Comparison of ENCODE assay signal across 4 cellular contexts in the genomic region with DNA sequence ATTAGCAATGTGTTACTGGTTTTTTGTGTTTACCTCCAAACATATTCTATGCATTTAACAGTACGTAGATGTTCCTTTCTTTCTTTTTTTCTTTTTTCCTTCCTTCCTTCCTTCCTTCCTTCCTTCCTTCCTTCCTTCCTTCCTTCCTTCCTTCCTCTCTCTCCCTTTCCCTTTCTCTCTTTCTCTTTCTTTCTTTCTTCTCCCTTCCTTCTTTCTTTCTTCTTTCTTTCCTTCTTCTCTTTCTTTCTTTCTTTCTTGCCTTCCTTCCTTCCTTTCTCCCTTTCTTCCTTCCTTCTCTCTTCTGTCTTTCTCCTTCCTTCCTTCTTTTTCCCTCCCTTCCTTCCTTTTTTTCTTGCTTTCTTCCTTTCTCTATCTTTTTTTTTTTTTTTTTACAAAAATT.
A peak's percentile ranks its signal among the peaks of the same experiment; 100 is the strongest.
TF ChIP-seq lines count a peak whose summit lies in the region.

No MANE protein-coding gene starts in this region.

TF ChIP-seq in SK-N-SH, 30 proteins besides CTCF, POLR2A, EP300 and RAD21 (continued from another document):
- TF ChIP-seq, protein P1, sequence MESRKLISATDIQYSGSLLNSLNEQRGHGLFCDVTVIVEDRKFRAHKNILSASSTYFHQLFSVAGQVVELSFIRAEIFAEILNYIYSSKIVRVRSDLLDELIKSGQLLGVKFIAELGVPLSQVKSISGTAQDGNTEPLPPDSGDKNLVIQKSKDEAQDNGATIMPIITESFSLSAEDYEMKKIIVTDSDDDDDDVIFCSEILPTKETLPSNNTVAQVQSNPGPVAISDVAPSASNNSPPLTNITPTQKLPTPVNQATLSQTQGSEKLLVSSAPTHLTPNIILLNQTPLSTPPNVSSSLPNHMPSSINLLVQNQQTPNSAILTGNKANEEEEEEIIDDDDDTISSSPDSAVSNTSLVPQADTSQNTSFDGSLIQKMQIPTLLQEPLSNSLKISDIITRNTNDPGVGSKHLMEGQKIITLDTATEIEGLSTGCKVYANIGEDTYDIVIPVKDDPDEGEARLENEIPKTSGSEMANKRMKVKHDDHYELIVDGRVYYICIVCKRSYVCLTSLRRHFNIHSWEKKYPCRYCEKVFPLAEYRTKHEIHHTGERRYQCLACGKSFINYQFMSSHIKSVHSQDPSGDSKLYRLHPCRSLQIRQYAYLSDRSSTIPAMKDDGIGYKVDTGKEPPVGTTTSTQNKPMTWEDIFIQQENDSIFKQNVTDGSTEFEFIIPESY (IDR thresholded peaks at IDR 0.05; ENCODE audit: borderline replicate concordance, low read depth), result no peak
- no peak for TF ChIP-seq TAF1 (IDR thresholded peaks at IDR 0.05; ENCODE audit: borderline replicate concordance, low read depth, low read length)
- no peak for TF ChIP-seq GABPA (IDR thresholded peaks at IDR 0.05; ENCODE audit: low read depth)
- no peak for TF ChIP-seq EZH2phosphoT487 (IDR thresholded peaks at IDR 0.05; ENCODE audit: borderline replicate concordance, low read depth)
- no peak for TF ChIP-seq SIN3A (IDR thresholded peaks at IDR 0.05; ENCODE audit: borderline replicate concordance, low read depth, low read length)
- TF ChIP-seq, protein P2, sequence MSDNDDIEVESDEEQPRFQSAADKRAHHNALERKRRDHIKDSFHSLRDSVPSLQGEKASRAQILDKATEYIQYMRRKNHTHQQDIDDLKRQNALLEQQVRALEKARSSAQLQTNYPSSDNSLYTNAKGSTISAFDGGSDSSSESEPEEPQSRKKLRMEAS (IDR thresholded peaks at IDR 0.05; ENCODE audit: low read depth), result no peak
- TF ChIP-seq RCOR1 (IDR thresholded peaks at IDR 0.05; ENCODE audit: low read length), result no peak
- TF ChIP-seq RXRA (IDR thresholded peaks at IDR 0.05; ENCODE audit: borderline replicate concordance, low read depth), result no peak
- TF ChIP-seq, protein P3, sequence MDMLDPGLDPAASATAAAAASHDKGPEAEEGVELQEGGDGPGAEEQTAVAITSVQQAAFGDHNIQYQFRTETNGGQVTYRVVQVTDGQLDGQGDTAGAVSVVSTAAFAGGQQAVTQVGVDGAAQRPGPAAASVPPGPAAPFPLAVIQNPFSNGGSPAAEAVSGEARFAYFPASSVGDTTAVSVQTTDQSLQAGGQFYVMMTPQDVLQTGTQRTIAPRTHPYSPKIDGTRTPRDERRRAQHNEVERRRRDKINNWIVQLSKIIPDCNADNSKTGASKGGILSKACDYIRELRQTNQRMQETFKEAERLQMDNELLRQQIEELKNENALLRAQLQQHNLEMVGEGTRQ (IDR thresholded peaks at IDR 0.05; ENCODE audit: borderline replicate concordance, low read depth, low read length), result no peak
- no peak for TF ChIP-seq GATA2 (CRISPR knock-in tag; IDR thresholded peaks at IDR 0.05)
- TF ChIP-seq FOXJ3 (CRISPR knock-in tag; IDR thresholded peaks at IDR 0.05), result no peak
- no peak for TF ChIP-seq TEAD4 (IDR thresholded peaks at IDR 0.05; ENCODE audit: borderline replicate concordance, insufficient read depth)

TF ChIP-seq in SK-N-SH treated with all-trans-retinoic acid at 6 μM for 48 hours, 23 proteins besides CTCF, POLR2A, EP300 and RAD21 (continued from another document and continues in another):
- TF ChIP-seq, protein P4, sequence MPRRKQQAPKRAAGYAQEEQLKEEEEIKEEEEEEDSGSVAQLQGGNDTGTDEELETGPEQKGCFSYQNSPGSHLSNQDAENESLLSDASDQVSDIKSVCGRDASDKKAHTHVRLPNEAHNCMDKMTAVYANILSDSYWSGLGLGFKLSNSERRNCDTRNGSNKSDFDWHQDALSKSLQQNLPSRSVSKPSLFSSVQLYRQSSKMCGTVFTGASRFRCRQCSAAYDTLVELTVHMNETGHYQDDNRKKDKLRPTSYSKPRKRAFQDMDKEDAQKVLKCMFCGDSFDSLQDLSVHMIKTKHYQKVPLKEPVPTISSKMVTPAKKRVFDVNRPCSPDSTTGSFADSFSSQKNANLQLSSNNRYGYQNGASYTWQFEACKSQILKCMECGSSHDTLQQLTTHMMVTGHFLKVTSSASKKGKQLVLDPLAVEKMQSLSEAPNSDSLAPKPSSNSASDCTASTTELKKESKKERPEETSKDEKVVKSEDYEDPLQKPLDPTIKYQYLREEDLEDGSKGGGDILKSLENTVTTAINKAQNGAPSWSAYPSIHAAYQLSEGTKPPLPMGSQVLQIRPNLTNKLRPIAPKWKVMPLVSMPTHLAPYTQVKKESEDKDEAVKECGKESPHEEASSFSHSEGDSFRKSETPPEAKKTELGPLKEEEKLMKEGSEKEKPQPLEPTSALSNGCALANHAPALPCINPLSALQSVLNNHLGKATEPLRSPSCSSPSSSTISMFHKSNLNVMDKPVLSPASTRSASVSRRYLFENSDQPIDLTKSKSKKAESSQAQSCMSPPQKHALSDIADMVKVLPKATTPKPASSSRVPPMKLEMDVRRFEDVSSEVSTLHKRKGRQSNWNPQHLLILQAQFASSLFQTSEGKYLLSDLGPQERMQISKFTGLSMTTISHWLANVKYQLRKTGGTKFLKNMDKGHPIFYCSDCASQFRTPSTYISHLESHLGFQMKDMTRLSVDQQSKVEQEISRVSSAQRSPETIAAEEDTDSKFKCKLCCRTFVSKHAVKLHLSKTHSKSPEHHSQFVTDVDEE (CRISPR knock-in tag; IDR thresholded peaks at IDR 0.05), result no peak
- TF ChIP-seq TCF4 (CRISPR knock-in tag; IDR thresholded peaks at IDR 0.05; ENCODE audit: borderline replicate concordance) (no peak), GLIS3 (CRISPR knock-in tag; IDR thresholded peaks at IDR 0.05) (no peak)
- TF ChIP-seq, protein P5, sequence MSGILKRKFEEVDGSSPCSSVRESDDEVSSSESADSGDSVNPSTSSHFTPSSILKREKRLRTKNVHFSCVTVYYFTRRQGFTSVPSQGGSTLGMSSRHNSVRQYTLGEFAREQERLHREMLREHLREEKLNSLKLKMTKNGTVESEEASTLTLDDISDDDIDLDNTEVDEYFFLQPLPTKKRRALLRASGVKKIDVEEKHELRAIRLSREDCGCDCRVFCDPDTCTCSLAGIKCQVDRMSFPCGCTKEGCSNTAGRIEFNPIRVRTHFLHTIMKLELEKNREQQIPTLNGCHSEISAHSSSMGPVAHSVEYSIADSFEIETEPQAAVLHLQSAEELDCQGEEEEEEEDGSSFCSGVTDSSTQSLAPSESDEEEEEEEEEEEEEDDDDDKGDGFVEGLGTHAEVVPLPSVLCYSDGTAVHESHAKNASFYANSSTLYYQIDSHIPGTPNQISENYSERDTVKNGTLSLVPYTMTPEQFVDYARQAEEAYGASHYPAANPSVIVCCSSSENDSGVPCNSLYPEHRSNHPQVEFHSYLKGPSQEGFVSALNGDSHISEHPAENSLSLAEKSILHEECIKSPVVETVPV (CRISPR knock-in tag; IDR thresholded peaks at IDR 0.05), result no peak

TF ChIP-seq in HEK293, 187 proteins besides CTCF, POLR2A, EP300 and RAD21 (continued from another document):
- peak; percentile 97 for TF ChIP-seq ZNF366 (tag by site-specific recombination; conservative IDR thresholded peaks at IDR 0.05)
- TF ChIP-seq PRDM1 (tag by site-specific recombination; IDR thresholded peaks at IDR 0.05), result peak; percentile 76

TF ChIP-seq in WTC11, 78 proteins besides CTCF, POLR2A, EP300 and RAD21 (continued from another document):
- TF ChIP-seq GRHL2 (CRISPR knock-in tag; IDR thresholded peaks at IDR 0.05; ENCODE audit: insufficient replicate concordance, severe bottlenecking), result no peak
- TF ChIP-seq ZNF671 (CRISPR knock-in tag; IDR thresholded peaks at IDR 0.05), result no peak
- no peak for TF ChIP-seq ZBTB21 (CRISPR knock-in tag; IDR thresholded peaks at IDR 0.05; ENCODE audit: borderline replicate concordance)
